Comparison of ENCODE assay signal across 19 cellular contexts in genomic region chr6:141110486-141110885, GRCh38.
DNase-seq lines count a peak whose midpoint lies in the region; ATAC-seq and TF ChIP-seq lines count a peak whose summit lies in the region.
"Had no signal": no experiment of that assay in that cellular context is flagged by ENCODE, and none has a peak within 500 bp of the region (broad histone marks: within the 10 kb centered on the region; RNA-seq: fewer than 3 reads in every experiment).

No MANE protein-coding gene starts in this region.

- TF ChIP-seq CTCF in HFFc6 (IDR thresholded peaks at IDR 0.05) (no peak), foreskin fibroblast (IDR thresholded peaks at IDR 0.05; ENCODE audit: low read depth, low read length) (no peak)

- ATAC-seq in T-helper 17 cell: no peak
- ATAC-seq: activated T-helper 17 cell treated with anti-CD3 and anti-CD28 coated beads, Interleukin-2, amount 50 U/mL, for 72 hours; T-cell had no signal

- peaks cover 53% of the 10 kb centered on the region for H3K4me1 Mint-ChIP-seq in HFFc6 (ENCODE audit: low read depth)
- no peaks in the 10 kb centered on the region for H3K4me1 Mint-ChIP-seq in activated CD4-positive, alpha-beta memory T cell treated with anti-CD3 and anti-CD28 coated beads for 36 hours (ENCODE audit: low read depth)
- no peaks in the 10 kb centered on the region for H3K4me1 Mint-ChIP-seq in T-helper 17 cell
- H3K4me1 Mint-ChIP-seq: activated T-helper 17 cell treated with anti-CD3 and anti-CD28 coated beads, Interleukin-2, amount 50 U/mL, for 72 hours; CD8-positive, alpha-beta memory T cell; T-cell had no signal

- H3K9me3 Mint-ChIP-seq in HFFc6: no peaks in the 10 kb centered on the region
- H3K9me3 Mint-ChIP-seq in activated CD4-positive, alpha-beta memory T cell treated with anti-CD3 and anti-CD28 coated beads for 36 hours: no peaks in the 10 kb centered on the region
- H3K9me3 Mint-ChIP-seq: activated T-helper 17 cell treated with anti-CD3 and anti-CD28 coated beads, Interleukin-2, amount 50 U/mL, for 72 hours; CD8-positive, alpha-beta memory T cell; stimulated activated naive CD8-positive, alpha-beta T cell treated with anti-CD3 and anti-CD28 coated beads, Interleukin-15, Interleukin-2, amounts not matched to agents 100 ng/mL and 50 ng/mL, for 24 hours; T-cell had no signal

- H3K27me3 Mint-ChIP-seq in HFFc6 (ENCODE audit: insufficient read depth) (no peaks in the 10 kb centered on the region), T-helper 17 cell (no peaks in the 10 kb centered on the region)
- H3K27me3 Mint-ChIP-seq in activated CD4-positive, alpha-beta memory T cell treated with anti-CD3 and anti-CD28 coated beads for 36 hours: peaks cover 2% of the 10 kb centered on the region
- H3K27me3 Mint-ChIP-seq: activated T-helper 17 cell treated with anti-CD3 and anti-CD28 coated beads, Interleukin-2, amount 50 U/mL, for 72 hours; CD8-positive, alpha-beta memory T cell; stimulated activated naive CD8-positive, alpha-beta T cell treated with anti-CD3 and anti-CD28 coated beads, Interleukin-15, Interleukin-2, amounts not matched to agents 100 ng/mL and 50 ng/mL, for 24 hours had no signal

- DNase-seq in HFFc6 (peak; percentile 50), amniotic epithelial cell (ENCODE audit: low read depth) (peak; percentile 72), foreskin fibroblast (peak; percentile 52 to 53), skeletal muscle cell (ENCODE audit: low read depth) (peak; percentile 71), ureter (ENCODE audit: low spot score) (no peak), T-helper 17 cell (no peak), NCI-H345 (lab: John Stamatoyannopoulos, UW) (no peak)
- DNase-seq in activated CD4-positive, alpha-beta memory T cell treated with anti-CD3 and anti-CD28 coated beads for 36 hours: no peak
- DNase-seq: activated CD4-positive, alpha-beta T cell treated with anti-CD3 and anti-CD28 coated beads, Interleukin-2, amount 50 U/mL, for 48 hours; CD8-positive, alpha-beta memory T cell; hippocampal formation; KBM-7; NCI-H1436; NCI-H446; OCI-M1; T-cell had no signal

- H3K4me3 ChIP-seq in foreskin fibroblast (ENCODE audit: low read depth in 1 of 2, low read length in 2 of 2) (no peak overlapping the region), skeletal muscle cell (ENCODE audit: low read depth, low read length) (no peak overlapping the region)
- H3K4me3 ChIP-seq: skin epidermis had no signal

- H3K27ac Mint-ChIP-seq in HFFc6: peak overlapping the region; percentile 67
- no peak overlapping the region for H3K27ac Mint-ChIP-seq in activated CD4-positive, alpha-beta memory T cell treated with anti-CD3 and anti-CD28 coated beads for 36 hours
- no peak overlapping the region for H3K27ac Mint-ChIP-seq in T-helper 17 cell
- H3K27ac Mint-ChIP-seq: activated T-helper 17 cell treated with anti-CD3 and anti-CD28 coated beads, Interleukin-2, amount 50 U/mL, for 72 hours; stimulated activated naive CD8-positive, alpha-beta T cell treated with anti-CD3 and anti-CD28 coated beads, Interleukin-15, Interleukin-2, amounts not matched to agents 100 ng/mL and 50 ng/mL, for 24 hours; T-cell had no signal

- POLR2A ChIA-PET in activated CD4-positive, alpha-beta memory T cell treated with anti-CD3 and anti-CD28 coated beads for 36 hours (lab: Charles Lee): no interaction called here

- no peak overlapping the region for H3K4me3 Mint-ChIP-seq in HFFc6
- H3K4me3 Mint-ChIP-seq in activated CD4-positive, alpha-beta memory T cell treated with anti-CD3 and anti-CD28 coated beads for 36 hours: no peak overlapping the region
- H3K4me3 Mint-ChIP-seq in T-helper 17 cell: no peak overlapping the region
- H3K4me3 Mint-ChIP-seq: activated T-helper 17 cell treated with anti-CD3 and anti-CD28 coated beads, Interleukin-2, amount 50 U/mL, for 72 hours; CD8-positive, alpha-beta memory T cell; stimulated activated naive CD8-positive, alpha-beta T cell treated with anti-CD3 and anti-CD28 coated beads, Interleukin-15, Interleukin-2, amounts not matched to agents 100 ng/mL and 50 ng/mL, for 24 hours; T-cell had no signal

- H3K36me3 Mint-ChIP-seq in HFFc6 (ENCODE audit: low read depth) (no peaks in the 10 kb centered on the region), T-helper 17 cell (ENCODE audit: low read depth) (no peaks in the 10 kb centered on the region)
- H3K36me3 Mint-ChIP-seq in activated CD4-positive, alpha-beta memory T cell treated with anti-CD3 and anti-CD28 coated beads for 36 hours: no peaks in the 10 kb centered on the region
- H3K36me3 Mint-ChIP-seq: CD8-positive, alpha-beta memory T cell; T-cell had no signal

- CTCF ChIA-PET in activated CD4-positive, alpha-beta memory T cell treated with anti-CD3 and anti-CD28 coated beads for 36 hours (lab: Charles Lee): no interaction called here

- intact Hi-C loops in activated CD4-positive, alpha-beta memory T cell treated with anti-CD3 and anti-CD28 coated beads for 36 hours (cut with micrococcal nuclease): no loop called here

- no peaks in the 10 kb centered on the region for H3K9me3 ChIP-seq in T-helper 17 cell (ENCODE audit: control insufficient read depth, low read length, poor library complexity, severe bottlenecking)

Comparison
In these comparisons a context has a peak if more than half of its experiments do, and no peak if none do; other contexts are left out.
1. DNase-seq: peak in HFFc6 (single experiment), amniotic epithelial cell (single experiment), foreskin fibroblast (2 of 2) and skeletal muscle cell (single experiment); none in activated CD4-positive, alpha-beta memory T cell treated with anti-CD3 and anti-CD28 coated beads for 36 hours (single experiment), ureter (single experiment), T-helper 17 cell (0 of 3) and NCI-H345 (single experiment).